ENCODE assay signal across 1 cellular context in genomic region chr7:23696916-23697441, GRCh38.
TF ChIP-seq lines count a peak whose summit lies in the region.

No MANE protein-coding gene starts in this region.

TF ChIP-seq in HepG2, 621 proteins besides CTCF, POLR2A, EP300 and RAD21 (continued from another document and continues in another):
- TF ChIP-seq ARNT (IDR thresholded peaks at IDR 0.05): no peak
- TF ChIP-seq, protein P1, sequence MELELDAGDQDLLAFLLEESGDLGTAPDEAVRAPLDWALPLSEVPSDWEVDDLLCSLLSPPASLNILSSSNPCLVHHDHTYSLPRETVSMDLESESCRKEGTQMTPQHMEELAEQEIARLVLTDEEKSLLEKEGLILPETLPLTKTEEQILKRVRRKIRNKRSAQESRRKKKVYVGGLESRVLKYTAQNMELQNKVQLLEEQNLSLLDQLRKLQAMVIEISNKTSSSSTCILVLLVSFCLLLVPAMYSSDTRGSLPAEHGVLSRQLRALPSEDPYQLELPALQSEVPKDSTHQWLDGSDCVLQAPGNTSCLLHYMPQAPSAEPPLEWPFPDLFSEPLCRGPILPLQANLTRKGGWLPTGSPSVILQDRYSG (CRISPR knock-in tag; IDR thresholded peaks at IDR 0.05): no peak
- TF ChIP-seq NCOR1 (IDR thresholded peaks at IDR 0.05; ENCODE audit: borderline replicate concordance, low read length): no peak
- TF ChIP-seq, protein P2, sequence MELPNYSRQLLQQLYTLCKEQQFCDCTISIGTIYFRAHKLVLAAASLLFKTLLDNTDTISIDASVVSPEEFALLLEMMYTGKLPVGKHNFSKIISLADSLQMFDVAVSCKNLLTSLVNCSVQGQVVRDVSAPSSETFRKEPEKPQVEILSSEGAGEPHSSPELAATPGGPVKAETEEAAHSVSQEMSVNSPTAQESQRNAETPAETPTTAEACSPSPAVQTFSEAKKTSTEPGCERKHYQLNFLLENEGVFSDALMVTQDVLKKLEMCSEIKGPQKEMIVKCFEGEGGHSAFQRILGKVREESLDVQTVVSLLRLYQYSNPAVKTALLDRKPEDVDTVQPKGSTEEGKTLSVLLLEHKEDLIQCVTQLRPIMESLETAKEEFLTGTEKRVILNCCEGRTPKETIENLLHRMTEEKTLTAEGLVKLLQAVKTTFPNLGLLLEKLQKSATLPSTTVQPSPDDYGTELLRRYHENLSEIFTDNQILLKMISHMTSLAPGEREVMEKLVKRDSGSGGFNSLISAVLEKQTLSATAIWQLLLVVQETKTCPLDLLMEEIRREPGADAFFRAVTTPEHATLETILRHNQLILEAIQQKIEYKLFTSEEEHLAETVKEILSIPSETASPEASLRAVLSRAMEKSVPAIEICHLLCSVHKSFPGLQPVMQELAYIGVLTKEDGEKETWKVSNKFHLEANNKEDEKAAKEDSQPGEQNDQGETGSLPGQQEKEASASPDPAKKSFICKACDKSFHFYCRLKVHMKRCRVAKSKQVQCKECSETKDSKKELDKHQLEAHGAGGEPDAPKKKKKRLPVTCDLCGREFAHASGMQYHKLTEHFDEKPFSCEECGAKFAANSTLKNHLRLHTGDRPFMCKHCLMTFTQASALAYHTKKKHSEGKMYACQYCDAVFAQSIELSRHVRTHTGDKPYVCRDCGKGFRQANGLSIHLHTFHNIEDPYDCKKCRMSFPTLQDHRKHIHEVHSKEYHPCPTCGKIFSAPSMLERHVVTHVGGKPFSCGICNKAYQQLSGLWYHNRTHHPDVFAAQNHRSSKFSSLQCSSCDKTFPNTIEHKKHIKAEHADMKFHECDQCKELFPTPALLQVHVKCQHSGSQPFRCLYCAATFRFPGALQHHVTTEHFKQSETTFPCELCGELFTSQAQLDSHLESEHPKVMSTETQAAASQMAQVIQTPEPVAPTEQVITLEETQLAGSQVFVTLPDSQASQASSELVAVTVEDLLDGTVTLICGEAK (IDR thresholded peaks at IDR 0.05): no peak
- TF ChIP-seq, protein P2 (CRISPR knock-in tag; IDR thresholded peaks at IDR 0.05): no peak
- TF ChIP-seq ZXDC (CRISPR knock-in tag; IDR thresholded peaks at IDR 0.05): no peak
- TF ChIP-seq NR2F2 (IDR thresholded peaks at IDR 0.05; ENCODE audit: borderline replicate concordance, low read depth): no peak
- no peak for TF ChIP-seq ZNF720 (CRISPR knock-in tag; IDR thresholded peaks at IDR 0.05)
- no peak for TF ChIP-seq ZFP82 (CRISPR knock-in tag; IDR thresholded peaks at IDR 0.05; ENCODE audit: borderline replicate concordance)
- TF ChIP-seq, protein P3, sequence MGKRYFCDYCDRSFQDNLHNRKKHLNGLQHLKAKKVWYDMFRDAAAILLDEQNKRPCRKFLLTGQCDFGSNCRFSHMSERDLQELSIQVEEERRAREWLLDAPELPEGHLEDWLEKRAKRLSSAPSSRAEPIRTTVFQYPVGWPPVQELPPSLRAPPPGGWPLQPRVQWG (CRISPR knock-in tag; IDR thresholded peaks at IDR 0.05; ENCODE audit: borderline replicate concordance, low read depth): no peak
- no peak for TF ChIP-seq HNF4G (IDR thresholded peaks at IDR 0.05; ENCODE audit: borderline replicate concordance, low read depth, low read length)
- TF ChIP-seq HNF4G (CRISPR knock-in tag; IDR thresholded peaks at IDR 0.05; ENCODE audit: borderline replicate concordance, low read depth): no peak
- TF ChIP-seq PHF5A (CRISPR knock-in tag; IDR thresholded peaks at IDR 0.05; ENCODE audit: low read depth, unreplicated experiment): no peak
- TF ChIP-seq, protein P4, sequence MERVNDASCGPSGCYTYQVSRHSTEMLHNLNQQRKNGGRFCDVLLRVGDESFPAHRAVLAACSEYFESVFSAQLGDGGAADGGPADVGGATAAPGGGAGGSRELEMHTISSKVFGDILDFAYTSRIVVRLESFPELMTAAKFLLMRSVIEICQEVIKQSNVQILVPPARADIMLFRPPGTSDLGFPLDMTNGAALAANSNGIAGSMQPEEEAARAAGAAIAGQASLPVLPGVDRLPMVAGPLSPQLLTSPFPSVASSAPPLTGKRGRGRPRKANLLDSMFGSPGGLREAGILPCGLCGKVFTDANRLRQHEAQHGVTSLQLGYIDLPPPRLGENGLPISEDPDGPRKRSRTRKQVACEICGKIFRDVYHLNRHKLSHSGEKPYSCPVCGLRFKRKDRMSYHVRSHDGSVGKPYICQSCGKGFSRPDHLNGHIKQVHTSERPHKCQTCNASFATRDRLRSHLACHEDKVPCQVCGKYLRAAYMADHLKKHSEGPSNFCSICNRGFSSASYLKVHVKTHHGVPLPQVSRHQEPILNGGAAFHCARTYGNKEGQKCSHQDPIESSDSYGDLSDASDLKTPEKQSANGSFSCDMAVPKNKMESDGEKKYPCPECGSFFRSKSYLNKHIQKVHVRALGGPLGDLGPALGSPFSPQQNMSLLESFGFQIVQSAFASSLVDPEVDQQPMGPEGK (CRISPR knock-in tag; IDR thresholded peaks at IDR 0.05): no peak
- TF ChIP-seq MEF2D (CRISPR knock-in tag; IDR thresholded peaks at IDR 0.05): no peak
- peak; percentile 19; the same call in 1 of the 2 replicates for TF ChIP-seq RXRB (CRISPR knock-in tag; IDR thresholded peaks at IDR 0.05; ENCODE audit: borderline replicate concordance)
- TF ChIP-seq ZNF75D (CRISPR knock-in tag; IDR thresholded peaks at IDR 0.05; ENCODE audit: borderline replicate concordance): no peak
- TF ChIP-seq ZNF383 (CRISPR knock-in tag; IDR thresholded peaks at IDR 0.05; ENCODE audit: borderline replicate concordance): no peak
- no peak for TF ChIP-seq GPN1 (CRISPR knock-in tag; IDR thresholded peaks at IDR 0.05; ENCODE audit: borderline replicate concordance)
- TF ChIP-seq, protein P5, sequence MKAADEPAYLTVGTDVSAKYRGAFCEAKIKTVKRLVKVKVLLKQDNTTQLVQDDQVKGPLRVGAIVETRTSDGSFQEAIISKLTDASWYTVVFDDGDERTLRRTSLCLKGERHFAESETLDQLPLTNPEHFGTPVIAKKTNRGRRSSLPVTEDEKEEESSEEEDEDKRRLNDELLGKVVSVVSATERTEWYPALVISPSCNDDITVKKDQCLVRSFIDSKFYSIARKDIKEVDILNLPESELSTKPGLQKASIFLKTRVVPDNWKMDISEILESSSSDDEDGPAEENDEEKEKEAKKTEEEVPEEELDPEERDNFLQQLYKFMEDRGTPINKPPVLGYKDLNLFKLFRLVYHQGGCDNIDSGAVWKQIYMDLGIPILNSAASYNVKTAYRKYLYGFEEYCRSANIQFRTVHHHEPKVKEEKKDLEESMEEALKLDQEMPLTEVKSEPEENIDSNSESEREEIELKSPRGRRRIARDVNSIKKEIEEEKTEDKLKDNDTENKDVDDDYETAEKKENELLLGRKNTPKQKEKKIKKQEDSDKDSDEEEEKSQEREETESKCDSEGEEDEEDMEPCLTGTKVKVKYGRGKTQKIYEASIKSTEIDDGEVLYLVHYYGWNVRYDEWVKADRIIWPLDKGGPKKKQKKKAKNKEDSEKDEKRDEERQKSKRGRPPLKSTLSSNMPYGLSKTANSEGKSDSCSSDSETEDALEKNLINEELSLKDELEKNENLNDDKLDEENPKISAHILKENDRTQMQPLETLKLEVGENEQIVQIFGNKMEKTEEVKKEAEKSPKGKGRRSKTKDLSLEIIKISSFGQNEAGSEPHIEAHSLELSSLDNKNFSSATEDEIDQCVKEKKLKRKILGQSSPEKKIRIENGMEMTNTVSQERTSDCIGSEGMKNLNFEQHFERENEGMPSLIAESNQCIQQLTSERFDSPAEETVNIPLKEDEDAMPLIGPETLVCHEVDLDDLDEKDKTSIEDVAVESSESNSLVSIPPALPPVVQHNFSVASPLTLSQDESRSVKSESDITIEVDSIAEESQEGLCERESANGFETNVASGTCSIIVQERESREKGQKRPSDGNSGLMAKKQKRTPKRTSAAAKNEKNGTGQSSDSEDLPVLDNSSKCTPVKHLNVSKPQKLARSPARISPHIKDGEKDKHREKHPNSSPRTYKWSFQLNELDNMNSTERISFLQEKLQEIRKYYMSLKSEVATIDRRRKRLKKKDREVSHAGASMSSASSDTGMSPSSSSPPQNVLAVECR (CRISPR knock-in tag; IDR thresholded peaks at IDR 0.05; ENCODE audit: borderline replicate concordance): no peak
- peak; percentile 90 for TF ChIP-seq ZNF644 (CRISPR knock-in tag; IDR thresholded peaks at IDR 0.05; ENCODE audit: low read depth)
- TF ChIP-seq, protein P6, sequence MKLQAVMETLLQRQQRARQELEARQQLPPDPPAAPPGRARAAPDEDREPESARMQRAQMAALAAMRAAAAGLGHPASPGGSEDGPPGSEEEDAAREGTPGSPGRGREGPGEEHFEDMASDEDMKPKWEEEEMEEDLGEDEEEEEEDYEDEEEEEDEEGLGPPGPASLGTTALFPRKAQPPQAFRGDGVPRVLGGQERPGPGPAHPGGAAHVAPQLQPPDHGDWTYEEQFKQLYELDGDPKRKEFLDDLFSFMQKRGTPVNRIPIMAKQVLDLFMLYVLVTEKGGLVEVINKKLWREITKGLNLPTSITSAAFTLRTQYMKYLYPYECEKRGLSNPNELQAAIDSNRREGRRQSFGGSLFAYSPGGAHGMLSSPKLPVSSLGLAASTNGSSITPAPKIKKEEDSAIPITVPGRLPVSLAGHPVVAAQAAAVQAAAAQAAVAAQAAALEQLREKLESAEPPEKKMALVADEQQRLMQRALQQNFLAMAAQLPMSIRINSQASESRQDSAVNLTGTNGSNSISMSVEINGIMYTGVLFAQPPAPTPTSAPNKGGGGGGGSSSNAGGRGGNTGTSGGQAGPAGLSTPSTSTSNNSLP (IDR thresholded peaks at IDR 0.05; ENCODE audit: low read depth, low read length): peak; percentile 73; the same call in 1 of the 2 replicates
- no peak for TF ChIP-seq HOXA5 (CRISPR knock-in tag; IDR thresholded peaks at IDR 0.05)
- TF ChIP-seq ERF (CRISPR knock-in tag; IDR thresholded peaks at IDR 0.05): no peak
- TF ChIP-seq NFIB (CRISPR knock-in tag; IDR thresholded peaks at IDR 0.05; ENCODE audit: borderline replicate concordance): no peak
- TF ChIP-seq NBN (conservative IDR thresholded peaks at IDR 0.05): no peak
- TF ChIP-seq SMC3 (IDR thresholded peaks at IDR 0.05; ENCODE audit: low read length): peak; percentile 56
- TF ChIP-seq YEATS2 (CRISPR knock-in tag; IDR thresholded peaks at IDR 0.05; ENCODE audit: borderline replicate concordance): no peak
- 0 out of 2 replicates have a peak, but pooled peaks have one; percentile 17 for TF ChIP-seq FOSL2 (CRISPR knock-in tag; IDR thresholded peaks at IDR 0.05)
- TF ChIP-seq NCOA2 (CRISPR knock-in tag; IDR thresholded peaks at IDR 0.05): no peak
- TF ChIP-seq MYC (CRISPR knock-in tag; IDR thresholded peaks at IDR 0.05; ENCODE audit: borderline replicate concordance): peak; percentile 24; the same call in 1 of the 2 replicates
- TF ChIP-seq ZNF281 (CRISPR knock-in tag; IDR thresholded peaks at IDR 0.05; ENCODE audit: borderline replicate concordance): no peak
- no peak for TF ChIP-seq NR1H2 (CRISPR knock-in tag; IDR thresholded peaks at IDR 0.05; ENCODE audit: borderline replicate concordance, low read depth)
